In the genomic region with DNA sequence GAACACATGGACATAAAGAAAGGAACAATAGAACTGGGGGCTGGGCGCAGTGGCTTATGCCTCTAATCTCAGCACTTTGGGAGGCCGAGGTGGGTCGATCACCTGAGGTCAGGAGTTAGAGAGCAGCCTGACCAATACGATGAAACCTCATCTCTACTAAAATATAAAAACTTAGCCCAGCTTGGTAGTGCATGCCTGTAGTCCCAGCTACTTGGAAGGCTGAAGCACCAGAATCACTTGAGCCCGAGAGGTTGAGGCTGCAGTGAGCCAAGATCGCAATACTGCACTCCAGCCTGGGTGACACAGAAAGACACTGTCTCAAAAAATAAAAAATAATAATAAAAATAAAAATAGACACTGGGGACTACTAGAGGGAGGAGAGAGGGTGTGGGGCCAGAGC, we compare ENCODE assay signal across 1 cellular context.
TF ChIP-seq lines count a peak whose summit lies in the region.

No MANE protein-coding gene starts in this region.

TF ChIP-seq in GM23338, 12 proteins besides CTCF, POLR2A, EP300 and RAD21:
- TF ChIP-seq, protein P1, sequence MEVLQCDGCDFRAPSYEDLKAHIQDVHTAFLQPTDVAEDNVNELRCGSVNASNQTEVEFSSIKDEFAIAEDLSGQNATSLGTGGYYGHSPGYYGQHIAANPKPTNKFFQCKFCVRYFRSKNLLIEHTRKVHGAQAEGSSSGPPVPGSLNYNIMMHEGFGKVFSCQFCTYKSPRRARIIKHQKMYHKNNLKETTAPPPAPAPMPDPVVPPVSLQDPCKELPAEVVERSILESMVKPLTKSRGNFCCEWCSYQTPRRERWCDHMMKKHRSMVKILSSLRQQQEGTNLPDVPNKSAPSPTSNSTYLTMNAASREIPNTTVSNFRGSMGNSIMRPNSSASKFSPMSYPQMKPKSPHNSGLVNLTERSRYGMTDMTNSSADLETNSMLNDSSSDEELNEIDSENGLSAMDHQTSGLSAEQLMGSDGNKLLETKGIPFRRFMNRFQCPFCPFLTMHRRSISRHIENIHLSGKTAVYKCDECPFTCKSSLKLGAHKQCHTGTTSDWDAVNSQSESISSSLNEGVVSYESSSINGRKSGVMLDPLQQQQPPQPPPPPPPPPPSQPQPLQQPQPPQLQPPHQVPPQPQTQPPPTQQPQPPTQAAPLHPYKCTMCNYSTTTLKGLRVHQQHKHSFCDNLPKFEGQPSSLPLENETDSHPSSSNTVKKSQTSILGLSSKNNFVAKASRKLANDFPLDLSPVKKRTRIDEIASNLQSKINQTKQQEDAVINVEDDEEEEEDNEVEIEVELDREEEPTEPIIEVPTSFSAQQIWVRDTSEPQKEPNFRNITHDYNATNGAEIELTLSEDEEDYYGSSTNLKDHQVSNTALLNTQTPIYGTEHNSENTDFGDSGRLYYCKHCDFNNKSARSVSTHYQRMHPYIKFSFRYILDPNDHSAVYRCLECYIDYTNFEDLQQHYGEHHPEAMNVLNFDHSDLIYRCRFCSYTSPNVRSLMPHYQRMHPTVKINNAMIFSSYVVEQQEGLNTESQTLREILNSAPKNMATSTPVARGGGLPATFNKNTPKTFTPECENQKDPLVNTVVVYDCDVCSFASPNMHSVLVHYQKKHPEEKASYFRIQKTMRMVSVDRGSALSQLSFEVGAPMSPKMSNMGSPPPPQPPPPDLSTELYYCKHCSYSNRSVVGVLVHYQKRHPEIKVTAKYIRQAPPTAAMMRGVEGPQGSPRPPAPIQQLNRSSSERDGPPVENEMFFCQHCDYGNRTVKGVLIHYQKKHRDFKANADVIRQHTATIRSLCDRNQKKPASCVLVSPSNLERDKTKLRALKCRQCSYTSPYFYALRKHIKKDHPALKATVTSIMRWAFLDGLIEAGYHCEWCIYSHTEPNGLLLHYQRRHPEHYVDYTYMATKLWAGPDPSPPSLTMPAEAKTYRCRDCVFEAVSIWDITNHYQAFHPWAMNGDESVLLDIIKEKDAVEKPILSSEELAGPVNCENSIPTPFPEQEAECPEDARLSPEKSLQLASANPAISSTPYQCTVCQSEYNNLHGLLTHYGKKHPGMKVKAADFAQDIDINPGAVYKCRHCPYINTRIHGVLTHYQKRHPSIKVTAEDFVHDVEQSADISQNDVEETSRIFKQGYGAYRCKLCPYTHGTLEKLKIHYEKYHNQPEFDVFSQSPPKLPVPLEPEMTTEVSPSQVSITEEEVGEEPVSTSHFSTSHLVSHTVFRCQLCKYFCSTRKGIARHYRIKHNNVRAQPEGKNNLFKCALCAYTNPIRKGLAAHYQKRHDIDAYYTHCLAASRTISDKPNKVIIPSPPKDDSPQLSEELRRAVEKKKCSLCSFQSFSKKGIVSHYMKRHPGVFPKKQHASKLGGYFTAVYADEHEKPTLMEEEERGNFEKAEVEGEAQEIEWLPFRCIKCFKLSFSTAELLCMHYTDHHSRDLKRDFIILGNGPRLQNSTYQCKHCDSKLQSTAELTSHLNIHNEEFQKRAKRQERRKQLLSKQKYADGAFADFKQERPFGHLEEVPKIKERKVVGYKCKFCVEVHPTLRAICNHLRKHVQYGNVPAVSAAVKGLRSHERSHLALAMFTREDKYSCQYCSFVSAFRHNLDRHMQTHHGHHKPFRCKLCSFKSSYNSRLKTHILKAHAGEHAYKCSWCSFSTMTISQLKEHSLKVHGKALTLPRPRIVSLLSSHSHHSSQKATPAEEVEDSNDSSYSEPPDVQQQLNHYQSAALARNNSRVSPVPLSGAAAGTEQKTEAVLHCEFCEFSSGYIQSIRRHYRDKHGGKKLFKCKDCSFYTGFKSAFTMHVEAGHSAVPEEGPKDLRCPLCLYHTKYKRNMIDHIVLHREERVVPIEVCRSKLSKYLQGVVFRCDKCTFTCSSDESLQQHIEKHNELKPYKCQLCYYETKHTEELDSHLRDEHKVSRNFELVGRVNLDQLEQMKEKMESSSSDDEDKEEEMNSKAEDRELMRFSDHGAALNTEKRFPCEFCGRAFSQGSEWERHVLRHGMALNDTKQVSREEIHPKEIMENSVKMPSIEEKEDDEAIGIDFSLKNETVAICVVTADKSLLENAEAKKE (CRISPR knock-in tag; IDR thresholded peaks at IDR 0.05) = no peak
- TF ChIP-seq, protein P2, sequence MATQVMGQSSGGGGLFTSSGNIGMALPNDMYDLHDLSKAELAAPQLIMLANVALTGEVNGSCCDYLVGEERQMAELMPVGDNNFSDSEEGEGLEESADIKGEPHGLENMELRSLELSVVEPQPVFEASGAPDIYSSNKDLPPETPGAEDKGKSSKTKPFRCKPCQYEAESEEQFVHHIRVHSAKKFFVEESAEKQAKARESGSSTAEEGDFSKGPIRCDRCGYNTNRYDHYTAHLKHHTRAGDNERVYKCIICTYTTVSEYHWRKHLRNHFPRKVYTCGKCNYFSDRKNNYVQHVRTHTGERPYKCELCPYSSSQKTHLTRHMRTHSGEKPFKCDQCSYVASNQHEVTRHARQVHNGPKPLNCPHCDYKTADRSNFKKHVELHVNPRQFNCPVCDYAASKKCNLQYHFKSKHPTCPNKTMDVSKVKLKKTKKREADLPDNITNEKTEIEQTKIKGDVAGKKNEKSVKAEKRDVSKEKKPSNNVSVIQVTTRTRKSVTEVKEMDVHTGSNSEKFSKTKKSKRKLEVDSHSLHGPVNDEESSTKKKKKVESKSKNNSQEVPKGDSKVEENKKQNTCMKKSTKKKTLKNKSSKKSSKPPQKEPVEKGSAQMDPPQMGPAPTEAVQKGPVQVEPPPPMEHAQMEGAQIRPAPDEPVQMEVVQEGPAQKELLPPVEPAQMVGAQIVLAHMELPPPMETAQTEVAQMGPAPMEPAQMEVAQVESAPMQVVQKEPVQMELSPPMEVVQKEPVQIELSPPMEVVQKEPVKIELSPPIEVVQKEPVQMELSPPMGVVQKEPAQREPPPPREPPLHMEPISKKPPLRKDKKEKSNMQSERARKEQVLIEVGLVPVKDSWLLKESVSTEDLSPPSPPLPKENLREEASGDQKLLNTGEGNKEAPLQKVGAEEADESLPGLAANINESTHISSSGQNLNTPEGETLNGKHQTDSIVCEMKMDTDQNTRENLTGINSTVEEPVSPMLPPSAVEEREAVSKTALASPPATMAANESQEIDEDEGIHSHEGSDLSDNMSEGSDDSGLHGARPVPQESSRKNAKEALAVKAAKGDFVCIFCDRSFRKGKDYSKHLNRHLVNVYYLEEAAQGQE (IDR thresholded peaks at IDR 0.05; ENCODE audit: unreplicated experiment) = no peak
- TF ChIP-seq, protein P3, sequence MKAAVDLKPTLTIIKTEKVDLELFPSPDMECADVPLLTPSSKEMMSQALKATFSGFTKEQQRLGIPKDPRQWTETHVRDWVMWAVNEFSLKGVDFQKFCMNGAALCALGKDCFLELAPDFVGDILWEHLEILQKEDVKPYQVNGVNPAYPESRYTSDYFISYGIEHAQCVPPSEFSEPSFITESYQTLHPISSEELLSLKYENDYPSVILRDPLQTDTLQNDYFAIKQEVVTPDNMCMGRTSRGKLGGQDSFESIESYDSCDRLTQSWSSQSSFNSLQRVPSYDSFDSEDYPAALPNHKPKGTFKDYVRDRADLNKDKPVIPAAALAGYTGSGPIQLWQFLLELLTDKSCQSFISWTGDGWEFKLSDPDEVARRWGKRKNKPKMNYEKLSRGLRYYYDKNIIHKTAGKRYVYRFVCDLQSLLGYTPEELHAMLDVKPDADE (IDR thresholded peaks at IDR 0.05) = no peak
- TF ChIP-seq JUNB (IDR thresholded peaks at IDR 0.05; ENCODE audit: unreplicated experiment) = no peak
- no peak for TF ChIP-seq NANOG (IDR thresholded peaks at IDR 0.05; ENCODE audit: borderline replicate concordance)
- TF ChIP-seq STAT1 (IDR thresholded peaks at IDR 0.05; ENCODE audit: unreplicated experiment) = no peak
- TF ChIP-seq POLR2AphosphoS5 (IDR thresholded peaks at IDR 0.05; ENCODE audit: low read depth) = no peak
- no peak for TF ChIP-seq ZNF114 (CRISPR knock-in tag; IDR thresholded peaks at IDR 0.05)
- no peak for TF ChIP-seq EZH2phosphoT487 (IDR thresholded peaks at IDR 0.05; ENCODE audit: unreplicated experiment)
- no peak for TF ChIP-seq ZNF331 (CRISPR knock-in tag; IDR thresholded peaks at IDR 0.05; ENCODE audit: low read depth)
- TF ChIP-seq EZH2 (IDR thresholded peaks at IDR 0.05; ENCODE audit: low read depth, unreplicated experiment) = no peak
- no peak for TF ChIP-seq CREB1 (CRISPR knock-in tag; IDR thresholded peaks at IDR 0.05; ENCODE audit: low read depth)
